Comparison of ENCODE assay signal across 8 cellular contexts in the genomic region with DNA sequence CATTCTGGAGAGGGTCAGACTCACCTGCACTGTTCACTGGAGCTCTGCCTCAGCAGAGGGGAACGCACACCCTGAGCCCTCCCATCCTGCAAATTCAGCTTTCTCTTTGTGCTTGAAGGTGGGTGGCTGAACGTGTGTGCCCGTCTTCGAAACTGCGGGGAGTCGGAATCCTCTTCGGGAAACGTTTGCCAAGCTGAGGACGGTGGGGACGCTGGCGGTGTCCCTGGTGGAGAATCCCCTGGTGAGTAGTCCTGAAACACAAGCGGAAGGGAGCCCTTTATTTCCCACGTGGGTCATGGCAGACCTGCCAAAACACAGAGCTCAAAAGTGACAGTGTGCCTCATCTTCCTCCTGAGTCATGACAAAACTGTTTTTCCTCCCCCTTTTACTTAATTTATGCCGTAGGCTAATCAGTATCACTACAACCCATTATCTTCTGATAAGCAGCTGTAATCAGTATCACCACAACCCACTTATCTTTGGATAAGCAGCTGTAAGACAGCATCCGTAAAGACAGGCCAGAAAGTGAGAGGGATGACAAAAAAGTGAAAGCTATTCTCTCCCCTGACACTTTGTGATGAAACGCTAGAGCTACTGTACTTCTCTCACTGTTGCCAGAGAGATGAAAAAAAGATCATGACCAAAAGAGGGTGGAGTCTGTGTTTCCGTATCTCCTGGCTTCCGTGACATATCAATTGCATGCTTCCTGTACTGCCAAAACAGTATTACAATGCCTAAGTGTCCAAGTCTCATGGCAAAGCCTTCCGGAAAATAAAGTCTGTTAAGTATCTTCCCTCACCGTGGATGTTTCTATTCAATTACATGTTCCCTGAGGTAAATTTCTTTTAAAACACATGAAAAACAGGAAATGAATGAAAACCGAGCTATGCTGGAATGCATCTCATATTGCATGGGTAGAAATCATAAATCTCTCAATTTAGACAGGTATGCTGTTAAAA.
DNase-seq lines count a peak whose midpoint lies in the region; ATAC-seq and TF ChIP-seq lines count a peak whose summit lies in the region.

No MANE protein-coding gene starts in this region.

- peak overlapping the region; percentile 77 for H3K4me3 Mint-ChIP-seq in activated B cell treated with CpG ODN at 0.5 μM for 24 hours

- no peaks in the 10 kb centered on the region for H3K27me3 ChIP-seq in MG63
- H3K27me3 ChIP-seq in Karpas-422 (ENCODE audit: low read length) = no peaks in the 10 kb centered on the region

- DNase-seq in activated B cell treated with CpG ODN at 0.5 μM for 24 hours = no peak
- DNase-seq in dermis microvascular lymphatic vessel endothelial cell (ENCODE audit: low read depth in 2 of 2) = peak; percentile 94 to 97
- no peak for DNase-seq in sciatic nerve (ENCODE audit: low spot score)
- DNase-seq in MG63 = no peak
- DNase-seq in Karpas-422 = no peak
- no peak for DNase-seq in NCI-H2081 treated with DMSO at 0.1 percent for 48 hours (lab: John Stamatoyannopoulos, UW)

- ATAC-seq in GM19023 (IDR thresholded peaks at IDR 0.05; ENCODE audit: unreplicated experiment) (peak; percentile 89), HG03064 (IDR thresholded peaks at IDR 0.05; ENCODE audit: low read depth, unreplicated experiment) (peak; percentile 92), activated B cell treated with CpG ODN at 0.5 μM for 24 hours (ENCODE audit: low read depth) (peak; percentile 92), sciatic nerve (peak; percentile 62)

- no peak for TF ChIP-seq CTCF in activated B cell treated with CpG ODN at 0.5 μM for 24 hours (IDR thresholded peaks at IDR 0.05)

- intact Hi-C loops in activated B cell treated with CpG ODN at 0.5 μM for 24 hours (cut with micrococcal nuclease) (no loop called here), sciatic nerve (cut with DNase I) (no loop called here)

- H3K9me3 Mint-ChIP-seq in activated B cell treated with CpG ODN at 0.5 μM for 24 hours = no peaks in the 10 kb centered on the region

- no peaks in the 10 kb centered on the region for H3K9me2 ChIP-seq in Karpas-422 (replicated peaks; ENCODE audit: insufficient read depth, low read length)

- peak overlapping the region; percentile 69 for H3K27ac Mint-ChIP-seq in activated B cell treated with CpG ODN at 0.5 μM for 24 hours

- H3K79me2 ChIP-seq in Karpas-422 (ENCODE audit: low read length) = no peaks in the 10 kb centered on the region

- no peak overlapping the region for H3K4me2 ChIP-seq in Karpas-422 (ENCODE audit: low read depth, low read length, poor library complexity, severe bottlenecking)

- peaks cover 15% of the 10 kb centered on the region for H3K4me1 Mint-ChIP-seq in activated B cell treated with CpG ODN at 0.5 μM for 24 hours

- H3K9me3 ChIP-seq in MG63 (no peaks in the 10 kb centered on the region), Karpas-422 (ENCODE audit: low read length) (no peaks in the 10 kb centered on the region)

- H3K36me3 ChIP-seq in MG63 (no peaks in the 10 kb centered on the region), Karpas-422 (ENCODE audit: insufficient read depth, low read length) (no peaks in the 10 kb centered on the region)

- CTCF ChIA-PET in activated B cell treated with CpG ODN at 0.5 μM for 24 hours (lab: Charles Lee) = interaction anchor here (1.2 kb wide), 1 partner anchor 44 kb away, joined by 3 read pairs; no protein-coding TSS in a partner anchor

- H3K27me3 Mint-ChIP-seq in activated B cell treated with CpG ODN at 0.5 μM for 24 hours = no peaks in the 10 kb centered on the region

- no peak overlapping the region for H3K27ac ChIP-seq in Karpas-422 (ENCODE audit: low read length)

- H3K4me3 ChIP-seq in MG63 (no peak overlapping the region), Karpas-422 (ENCODE audit: low read length) (no peak overlapping the region)

- H4K20me1 ChIP-seq in Karpas-422 (ENCODE audit: insufficient read depth, low read depth, low read length) = no peaks in the 10 kb centered on the region

- no peaks in the 10 kb centered on the region for H3K36me3 Mint-ChIP-seq in activated B cell treated with CpG ODN at 0.5 μM for 24 hours (ENCODE audit: low read depth)

- H3K4me1 ChIP-seq in Karpas-422 (ENCODE audit: low read length) = no peaks in the 10 kb centered on the region

- H3K9ac ChIP-seq in Karpas-422 (ENCODE audit: low read length) = no peak overlapping the region

- POLR2A ChIA-PET in activated B cell treated with CpG ODN at 0.5 μM for 24 hours (lab: Charles Lee) = no interaction called here

- H2AFZ ChIP-seq in Karpas-422 (ENCODE audit: low read length) = no peak overlapping the region

Comparison
In these comparisons a context has a peak if more than half of its experiments do, and no peak if none do; other contexts are left out.
1. DNase-seq: peak in dermis microvascular lymphatic vessel endothelial cell (2 of 2); none in activated B cell treated with CpG ODN at 0.5 μM for 24 hours (single experiment), sciatic nerve (single experiment), MG63 (single experiment), Karpas-422 (single experiment) and NCI-H2081 treated with DMSO at 0.1 percent for 48 hours (single experiment).
2. Peak in every context shown above with its lines, with median percentiles within 50 percentile points of each other: ATAC-seq.